Comparison of ENCODE assay signal across 22 cellular contexts in genomic region chr1:168333562-168334256, GRCh38. TPM values are rescaled to one million over a fixed set of nuclear protein-coding genes. Genes with fewer than 3 reads are reported as not detected.
DNase-seq lines count a peak whose midpoint lies in the region; ATAC-seq, FAIRE-seq and TF ChIP-seq lines count a peak whose summit lies in the region.
"Had no signal": no experiment of that assay in that cellular context is flagged by ENCODE, and none has a peak within 500 bp of the region (broad histone marks: within the 10 kb centered on the region; RNA-seq: fewer than 3 reads in every experiment).

No MANE protein-coding gene starts in this region.

- ATAC-seq in GM23338: no peak
- no peak for ATAC-seq in HG02642 (IDR thresholded peaks at IDR 0.05; ENCODE audit: poor library complexity, unreplicated experiment)
- ATAC-seq in left lung: no peak
- ATAC-seq: HCT116, Panc1 had no signal

- H2AFZ ChIP-seq in GM23338 (no peak overlapping the region), astrocyte (ENCODE audit: low read depth, low read length) (peak overlapping the region; percentile 30)

- H3K27me3 ChIP-seq in GM23338 (ENCODE audit: insufficient read depth) (no peaks in the 10 kb centered on the region), astrocyte (ENCODE audit: insufficient read depth, low read length) (no peaks in the 10 kb centered on the region), endodermal cell (ENCODE audit: control insufficient read depth, insufficient read depth, low read length, poor library complexity, severe bottlenecking) (no peaks in the 10 kb centered on the region), left lung (no peaks in the 10 kb centered on the region)

- 0 out of 3 replicates have a peak, but pooled peaks cover 3% of the 10 kb centered on the region for H3K36me3 Mint-ChIP-seq in GM23338 (ENCODE audit: low read depth)
- H3K36me3 Mint-ChIP-seq in astrocyte (ENCODE audit: low read depth, unreplicated experiment): peaks cover 2% of the 10 kb centered on the region
- H3K36me3 Mint-ChIP-seq in osteocyte (ENCODE audit: unreplicated experiment): peaks cover 2% of the 10 kb centered on the region
- H3K36me3 Mint-ChIP-seq in endodermal cell (ENCODE audit: low read depth): no peaks in the 10 kb centered on the region

- H3K9me3 ChIP-seq in astrocyte (ENCODE audit: insufficient read depth, low read depth, low read length) (no peaks in the 10 kb centered on the region), endodermal cell (ENCODE audit: control insufficient read depth, low read length) (no peaks in the 10 kb centered on the region), left lung (no peaks in the 10 kb centered on the region)

- H3K27ac ChIP-seq in GM23338 (ENCODE audit: low read depth) (0 out of 2 replicates have a peak overlapping the region, but pooled peaks have one; percentile 42), astrocyte (ENCODE audit: low read depth, low read length) (no peak overlapping the region), endodermal cell (ENCODE audit: low read depth, low read length) (no peak overlapping the region), left lung (peak overlapping the region in 1 of 2 donors; percentile 36)
- H3K27ac ChIP-seq: C4-2B had no signal

- FAIRE-seq in astrocyte (lab: Jason Lieb, UNC): no peak
- FAIRE-seq: GM12891 had no signal

- H3K79me2 ChIP-seq in GM23338 (replicated peaks; ENCODE audit: insufficient read depth) (no peaks in the 10 kb centered on the region), astrocyte (ENCODE audit: insufficient read depth, low read length) (no peaks in the 10 kb centered on the region)

- H3K4me1 Mint-ChIP-seq in GM23338 (peaks cover 20% of the 10 kb centered on the region), astrocyte (ENCODE audit: low read depth, unreplicated experiment) (peaks cover 3% of the 10 kb centered on the region), osteocyte (ENCODE audit: unreplicated experiment) (peaks cover 12% of the 10 kb centered on the region), endodermal cell (peaks cover 7% of the 10 kb centered on the region)

- intact Hi-C loops in left lung (cut with DNase I): no loop called here

- H3K9me3 Mint-ChIP-seq in GM23338 (no peaks in the 10 kb centered on the region), astrocyte (ENCODE audit: unreplicated experiment) (no peaks in the 10 kb centered on the region), osteocyte (ENCODE audit: unreplicated experiment) (no peaks in the 10 kb centered on the region), endodermal cell (no peaks in the 10 kb centered on the region)
- H3K9me3 Mint-ChIP-seq: CD8-positive, alpha-beta memory T cell had no signal

- H3K9ac ChIP-seq in astrocyte (ENCODE audit: low read length) (no peak overlapping the region), endodermal cell (ENCODE audit: extremely low read depth, low read length, poor library complexity, severe bottlenecking) (no peak overlapping the region)

- H3K4me2 ChIP-seq in GM23338 (peak overlapping the region; percentile 24; the same call in 1 of the 2 replicates), astrocyte (ENCODE audit: low read length) (no peak overlapping the region)

- H3K4me3 Mint-ChIP-seq in GM23338 (peak overlapping the region; percentile 5; the same call in 1 of the 3 replicates), astrocyte (ENCODE audit: unreplicated experiment) (no peak overlapping the region), osteocyte (ENCODE audit: unreplicated experiment) (no peak overlapping the region), endodermal cell (no peak overlapping the region)
- H3K4me3 Mint-ChIP-seq: CD8-positive, alpha-beta memory T cell had no signal

- 0 out of 2 replicates have a peak overlapping the region, but pooled peaks have one; percentile 4 for H3K4me3 ChIP-seq in GM23338
- H3K4me3 ChIP-seq in astrocyte (ENCODE audit: insufficient read depth, low read depth, low read length): no peak overlapping the region
- no peak overlapping the region for H3K4me3 ChIP-seq in endodermal cell (ENCODE audit: low read length)
- H3K4me3 ChIP-seq in left lung: no peak overlapping the region

- no peak for TF ChIP-seq CTCF in GM23338 (conservative IDR thresholded peaks at IDR 0.05; ENCODE audit: low read depth in 2 of 2)
- no peak for TF ChIP-seq CTCF in astrocyte (IDR thresholded peaks at IDR 0.05; ENCODE audit: insufficient read depth, low read depth, low read length)
- no peak for TF ChIP-seq CTCF in osteocyte (IDR thresholded peaks at IDR 0.05)
- TF ChIP-seq CTCF in endodermal cell (conservative IDR thresholded peaks at IDR 0.05): no peak
- no peak for TF ChIP-seq CTCF in left lung (IDR thresholded peaks at IDR 0.05)

- WGBS in endodermal cell (ENCODE audit: insufficient coverage in 1 of 2, insufficient read length in 1 of 2), 2 experiments: 43 to 56% methylated on average over 3 to 6 of the region's 6 CpGs

- H3K4me1 ChIP-seq in GM23338 (ENCODE audit: insufficient read depth) (peaks cover 18% of the 10 kb centered on the region), astrocyte (ENCODE audit: insufficient read depth, low read length) (no peaks in the 10 kb centered on the region), endodermal cell (ENCODE audit: control insufficient read depth, insufficient read depth, low read length) (no peaks in the 10 kb centered on the region), left lung (no peaks in the 10 kb centered on the region)

- no peaks in the 10 kb centered on the region; the same call in 1 of the 2 replicates for H3K36me3 ChIP-seq in GM23338 (ENCODE audit: insufficient read depth)
- H3K36me3 ChIP-seq in astrocyte (ENCODE audit: insufficient read depth, low read length): no peaks in the 10 kb centered on the region
- H3K36me3 ChIP-seq in endodermal cell (ENCODE audit: control insufficient read depth, insufficient read depth, low read length): no peaks in the 10 kb centered on the region
- no peaks in the 10 kb centered on the region for H3K36me3 ChIP-seq in left lung

- H3F3A ChIP-seq in GM23338 (replicated peaks; ENCODE audit: low read depth): no peaks in the 10 kb centered on the region

- H3K27ac Mint-ChIP-seq in GM23338 (0 out of 2 replicates have a peak overlapping the region, but pooled peaks have one; percentile 46), astrocyte (ENCODE audit: unreplicated experiment) (no peak overlapping the region), osteocyte (ENCODE audit: unreplicated experiment) (peak overlapping the region; percentile 67), endodermal cell (no peak overlapping the region)
- H3K27ac Mint-ChIP-seq: CD8-positive, alpha-beta memory T cell had no signal

- H3K27me3 Mint-ChIP-seq in GM23338 (ENCODE audit: insufficient read depth, low read depth, poor library complexity) (peaks cover 4% of the 10 kb centered on the region), astrocyte (ENCODE audit: low read depth, unreplicated experiment) (no peaks in the 10 kb centered on the region), osteocyte (ENCODE audit: unreplicated experiment) (no peaks in the 10 kb centered on the region), endodermal cell (ENCODE audit: insufficient read depth) (peaks cover 3% of the 10 kb centered on the region)
- H3K27me3 Mint-ChIP-seq: CD8-positive, alpha-beta memory T cell had no signal

- DNase-seq in GM23338 (ENCODE audit: low spot score) (no peak), NCI-H2227 treated with DMSO at 0.1 percent for 48 hours (lab: John Stamatoyannopoulos, UW) (peak; percentile 69), astrocyte (ENCODE audit: low read depth) (no peak), osteocyte (ENCODE audit: extremely low spot score, unreplicated experiment) (no peak), endodermal cell (no peak), NCI-H187 (lab: John Stamatoyannopoulos, UW) (no peak), left lung (no peak)
- DNase-seq: Calu3; CD8-positive, alpha-beta memory T cell; DMS153; GOT3; NCI-H1092 treated with DMSO at 0.1 percent for 48 hours; NCI-H1436 treated with DMSO at 0.1 percent for 48 hours; NCI-H2029; NCI-H345; NCI-H524; NCI-H774 had no signal

- H4K20me1 ChIP-seq in GM23338 (replicated peaks; ENCODE audit: insufficient read depth) (no peaks in the 10 kb centered on the region), astrocyte (ENCODE audit: insufficient read depth, low read length) (no peaks in the 10 kb centered on the region)

- peaks cover 6% of the 10 kb centered on the region; the same call in 1 of the 2 replicates for H3K9me2 ChIP-seq in GM23338 (ENCODE audit: insufficient read depth)

TF ChIP-seq in GM23338, 12 proteins besides CTCF, POLR2A, EP300 and RAD21:
- TF ChIP-seq ZNF114 (CRISPR knock-in tag; IDR thresholded peaks at IDR 0.05) (no peak), EZH2 (IDR thresholded peaks at IDR 0.05; ENCODE audit: low read depth, unreplicated experiment) (no peak), EZH2phosphoT487 (IDR thresholded peaks at IDR 0.05; ENCODE audit: unreplicated experiment) (no peak), REST (IDR thresholded peaks at IDR 0.05; ENCODE audit: unreplicated experiment) (no peak)

RNA-seq across cellular contexts. Expression of gene TBX19, which starts 53.0 kb away (rescaled TPM):
- 0.82 and 1.1 TPM in 2 replicates for total RNA-seq in GM23338 (2014; rRNA removed; shearing (Covaris generic))
- 0.76 and 0.85 TPM in 2 replicates for polyA plus RNA-seq in GM23338 (2016; fragmentation: Nextera tagmentation; extraction: Ambion mirVana)
- total RNA-seq in astrocyte: 1.1 and 1.9 TPM in 2 replicates
- total RNA-seq in osteocyte: 2.5 and 3.5 TPM in 2 replicates
- total RNA-seq in endodermal cell: 1 to 10 TPM; 2.2 to 2.5 TPM
- 2.8 TPM for polyA plus RNA-seq in endodermal cell (2013, experiment 1 of 2)
- polyA plus RNA-seq in endodermal cell (2013, experiment 2 of 2): 3.1 TPM
- 1 to 10 TPM; 1.8 to 2.6 TPM for total RNA-seq in left lung

Comparison
In these comparisons a context has a peak if more than half of its experiments do, and no peak if none do; other contexts are left out.
1. H3K27ac Mint-ChIP-seq: peak in GM23338 (single experiment) and osteocyte (single experiment); none in astrocyte (single experiment) and endodermal cell (single experiment).